In genomic region chr2:219461061-219461514, GRCh38 we compare ENCODE assay signal across 10 cellular contexts. TPM values are rescaled to one million over a fixed set of nuclear protein-coding genes. Genes with fewer than 3 reads are reported as not detected.
DNase-seq lines count a peak whose midpoint lies in the region; ATAC-seq and TF ChIP-seq lines count a peak whose summit lies in the region.
"Had no signal": no experiment of that assay in that cellular context is flagged by ENCODE, and none has a peak within 500 bp of the region (broad histone marks: within the 10 kb centered on the region; RNA-seq: fewer than 3 reads in every experiment).

No MANE protein-coding gene starts in this region.

- CTCF ChIA-PET in AG04450 (lab: Charles Lee): interaction anchor here (0.9 to 3.4 kb wide), 7 partner anchors 16 to 73 kb away, joined by 3 to 27 read pairs (median 13); partner anchors contain the start of gene DNPEP

- H3K27ac ChIP-seq in AG04450 (ENCODE audit: low read depth, low read length) (peak overlapping the region; percentile 21), HUES6 (ENCODE audit: low read depth, low read length) (no peak overlapping the region), mesendoderm (ENCODE audit: low read depth, low read length) (no peak overlapping the region)
- H3K27ac ChIP-seq: SJSA1 had no signal

- peak overlapping the region; percentile 83 for H3K56ac ChIP-seq in mesendoderm (ENCODE audit: low read length)

- in situ Hi-C loops in astrocyte of the spinal cord (cut with HindIII; ENCODE audit: low sequenced_read_pairs): no loop called here

- no peak overlapping the region for H3K4ac ChIP-seq in mesendoderm (ENCODE audit: low read depth, low read length)

- H3K79me2 ChIP-seq in mesendoderm (ENCODE audit: control insufficient read depth, insufficient read depth, low read length): no peaks in the 10 kb centered on the region

- POLR2A ChIA-PET in AG04450 (lab: Yijun Ruan, JAX): interaction anchor here (0.5 to 1.5 kb wide), 7 partner anchors 9 to 37 kb away, joined by 3 to 9 read pairs (median 7); partner anchors contain the start of gene GMPPA

- H3K18ac ChIP-seq in mesendoderm (ENCODE audit: low read length): peak overlapping the region; percentile 31

- WGBS in mesendoderm (ENCODE audit: extremely low coverage, insufficient coverage, low lambda C conversion rate): no CpG with 5 or more reads among the region's 11 CpGs

- TF ChIP-seq CTCF in AG04450 (IDR thresholded peaks at IDR 0.05; ENCODE audit: low read depth, low read length): no peak
- TF ChIP-seq CTCF in astrocyte of the spinal cord (IDR thresholded peaks at IDR 0.05; ENCODE audit: low read depth, low read length): no peak

- no peak overlapping the region for H2BK120ac ChIP-seq in mesendoderm (ENCODE audit: low read depth, low read length)

- peak overlapping the region; percentile 80 for H3K23ac ChIP-seq in mesendoderm (ENCODE audit: low read length)

- H3K4me2 ChIP-seq in mesendoderm (ENCODE audit: low read length): no peak overlapping the region

- H3K36me3 ChIP-seq in HUES6 (ENCODE audit: control insufficient read depth, insufficient read depth, low read length) (peaks cover 15% of the 10 kb centered on the region), mesendoderm (ENCODE audit: control insufficient read depth, insufficient read depth, low read length) (no peaks in the 10 kb centered on the region)
- H3K36me3 ChIP-seq: SJSA1 had no signal

- no peak overlapping the region for H3K9ac ChIP-seq in HUES6 (ENCODE audit: low read length)
- H3K9ac ChIP-seq in mesendoderm (ENCODE audit: low read length): peak overlapping the region; percentile 29

- H2BK5ac ChIP-seq in mesendoderm (ENCODE audit: low read length): no peak overlapping the region

- DNase-seq in AG04450 (ENCODE audit: low read depth, low spot score): no peak
- DNase-seq in astrocyte of the spinal cord (ENCODE audit: low read depth, low spot score): peak; percentile 30
- DNase-seq in mesendoderm: peak; percentile 62
- no peak for DNase-seq in SHP77 treated with DMSO at 0.1 percent for 48 hours (lab: John Stamatoyannopoulos, UW)
- DNase-seq in activated effector memory CD4-positive, alpha-beta T cell treated with Interleukin-2 at 50 U/mL for 16 hours: no peak
- DNase-seq in NCI-H345 (lab: John Stamatoyannopoulos, UW): no peak

- H3K9me3 ChIP-seq in AG04450 (ENCODE audit: control insufficient read depth, insufficient read depth, low read length) (no peaks in the 10 kb centered on the region), HUES6 (ENCODE audit: control insufficient read depth, insufficient read depth, low read depth, low read length) (no peaks in the 10 kb centered on the region)
- H3K9me3 ChIP-seq: SJSA1 had no signal

- peaks cover 39% of the 10 kb centered on the region for H3K4me1 ChIP-seq in HUES6 (ENCODE audit: control insufficient read depth, insufficient read depth, low read length)
- peaks cover 17% of the 10 kb centered on the region for H3K4me1 ChIP-seq in mesendoderm (ENCODE audit: control insufficient read depth, low read depth, low read length)

- no peak overlapping the region for H4K8ac ChIP-seq in mesendoderm (ENCODE audit: low read depth, low read length)

- H3K4me3 ChIP-seq in AG04450 (ENCODE audit: low read depth, low read length): peak overlapping the region; percentile 49
- H3K4me3 ChIP-seq in HUES6 (ENCODE audit: low read depth, low read length): 0 out of 2 replicates have a peak overlapping the region, but pooled peaks have one; percentile 1
- H3K4me3 ChIP-seq in astrocyte of the spinal cord (ENCODE audit: low read depth, low read length): no peak overlapping the region
- no peak overlapping the region for H3K4me3 ChIP-seq in mesendoderm (ENCODE audit: low read length)
- H3K4me3 ChIP-seq: SJSA1 had no signal

- no peaks in the 10 kb centered on the region for H3K79me1 ChIP-seq in mesendoderm (ENCODE audit: low read length)

- peak overlapping the region; percentile 91 for H4K5ac ChIP-seq in mesendoderm (ENCODE audit: low read length)

- H2AK5ac ChIP-seq in mesendoderm (ENCODE audit: low read length): no peak overlapping the region

- H2BK15ac ChIP-seq in mesendoderm (replicated peaks; ENCODE audit: low read depth): no peak overlapping the region

- ATAC-seq in GM18909 (IDR thresholded peaks at IDR 0.05; ENCODE audit: poor library complexity, unreplicated experiment): no peak

- H3K27me3 ChIP-seq in AG04450 (ENCODE audit: control insufficient read depth, insufficient read depth, low read length): no peaks in the 10 kb centered on the region
- no peaks in the 10 kb centered on the region for H3K27me3 ChIP-seq in HUES6 (ENCODE audit: control insufficient read depth, insufficient read depth, low read length)
- no peaks in the 10 kb centered on the region for H3K27me3 ChIP-seq in mesendoderm (ENCODE audit: insufficient read depth, low read length, poor library complexity)
- H3K27me3 ChIP-seq: SJSA1 had no signal

RNA-seq across cellular contexts. Expression of gene SPEG, which starts 26.4 kb away (rescaled TPM):
- polyA plus RNA-seq in AG04450 (2011; rRNA removed): 28.0 and 32.8 TPM in 2 replicates
- polyA minus RNA-seq in AG04450 (2011; rRNA and poly(A)+ RNA removed): 24.5 and 38.3 TPM in 2 replicates
- polyA plus RNA-seq in mesendoderm (2013, experiment 1 of 2): 6.7 TPM
- 6.4 TPM for polyA plus RNA-seq in mesendoderm (2013, experiment 2 of 2)

RNA-seq across cellular contexts. Expression of gene GMPPA, which starts 37.6 kb away (rescaled TPM):
- polyA plus RNA-seq in AG04450 (2011; rRNA removed): 90.1 and 97.7 TPM in 2 replicates
- polyA minus RNA-seq in AG04450 (2011; rRNA and poly(A)+ RNA removed): 90.6 and 98.6 TPM in 2 replicates
- polyA plus RNA-seq in mesendoderm (2013, experiment 1 of 2): 20.4 TPM
- polyA plus RNA-seq in mesendoderm (2013, experiment 2 of 2): 20.2 TPM

RNA-seq across cellular contexts. Expression of gene DES, which starts 42.9 kb away (rescaled TPM):
- polyA plus RNA-seq in AG04450 (2011; rRNA removed): 19.8 and 24.9 TPM in 2 replicates
- 40.7 and 49.5 TPM in 2 replicates for polyA minus RNA-seq in AG04450 (2011; rRNA and poly(A)+ RNA removed)
- polyA plus RNA-seq in mesendoderm (2013, experiment 1 of 2): 3.5 TPM
- polyA plus RNA-seq in mesendoderm (2013, experiment 2 of 2): 3.2 TPM
- polyA plus RNA-seq: CD4-positive, alpha-beta memory T cell had no signal

RNA-seq across cellular contexts. Expression of gene ASIC4, which starts 53.2 kb away (rescaled TPM):
- polyA plus RNA-seq in AG04450 (2011; rRNA removed): not detected in 2 replicates
- polyA minus RNA-seq in AG04450 (2011; rRNA and poly(A)+ RNA removed): not detected in 2 replicates
- polyA plus RNA-seq in mesendoderm (2013, experiment 1 of 2): not detected
- 0.01 TPM for polyA plus RNA-seq in mesendoderm (2013, experiment 2 of 2)
- polyA plus RNA-seq: CD4-positive, alpha-beta memory T cell had no signal

Comparison
In these comparisons a context has a peak if more than half of its experiments do, and no peak if none do; other contexts are left out.
1. DNase-seq: peak in astrocyte of the spinal cord (single experiment) and mesendoderm (single experiment); none in AG04450 (single experiment), SHP77 treated with DMSO at 0.1 percent for 48 hours (single experiment), activated effector memory CD4-positive, alpha-beta T cell treated with Interleukin-2 at 50 U/mL for 16 hours (single experiment) and NCI-H345 (single experiment).
2. H3K4me3 ChIP-seq: peak in AG04450 (single experiment) and HUES6 (single experiment); none in astrocyte of the spinal cord (single experiment) and mesendoderm (single experiment).